In the genomic region with DNA sequence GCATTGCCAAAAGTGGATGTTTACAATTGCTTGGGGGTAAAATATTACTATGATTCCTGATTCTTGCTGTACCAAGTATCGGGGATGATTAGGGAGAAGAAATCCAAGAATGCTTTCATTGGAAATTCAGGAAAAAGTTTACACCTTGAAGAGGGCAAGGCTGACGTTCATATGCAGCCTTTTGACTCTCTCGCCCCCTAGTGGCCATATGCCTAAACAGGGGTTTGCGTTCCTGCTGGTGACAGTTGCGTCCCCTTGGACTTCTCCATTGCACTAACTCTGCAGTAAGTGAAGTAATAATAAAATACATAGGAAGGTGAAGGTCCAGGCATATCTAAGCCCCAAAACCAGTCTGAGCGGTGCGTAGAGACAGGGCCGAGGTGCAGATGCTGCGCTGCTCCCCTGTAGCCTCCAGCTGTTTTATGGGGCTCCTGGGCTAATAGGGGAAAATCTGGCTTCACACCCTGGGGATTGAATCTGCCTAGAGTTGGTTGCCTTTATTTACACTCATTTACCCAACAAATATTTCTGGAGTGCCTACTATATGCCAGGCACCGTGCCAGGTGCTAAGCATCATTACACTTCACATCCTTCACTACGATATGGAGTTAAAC, we compare ENCODE assay signal across 8 cellular contexts. TPM values are rescaled to one million over a fixed set of nuclear protein-coding genes. Genes with fewer than 3 reads are reported as not detected.
DNase-seq lines count a peak whose midpoint lies in the region; ATAC-seq and TF ChIP-seq lines count a peak whose summit lies in the region.

No MANE protein-coding gene starts in this region.

- BruUV-seq in Panc1 (replicated peaks; lab: Mats Ljungman, UMichigan), result no TSS peak

- no peaks in the 10 kb centered on the region for H3K4me1 ChIP-seq in CD8-positive, alpha-beta T cell (ENCODE audit: insufficient read depth, low read length)
- no peaks in the 10 kb centered on the region for H3K4me1 ChIP-seq in Panc1 (ENCODE audit: control insufficient read depth, insufficient read depth, low read length)
- H3K4me1 ChIP-seq in foreskin keratinocyte, result no peaks in the 10 kb centered on the region
- no peaks in the 10 kb centered on the region for H3K4me1 ChIP-seq in osteoblast (ENCODE audit: insufficient read depth, low read length)
- no peaks in the 10 kb centered on the region for H3K4me1 ChIP-seq in upper lobe of right lung

- no peaks in the 10 kb centered on the region for H3K27me3 Mint-ChIP-seq in CD8-positive, alpha-beta T cell (ENCODE audit: low read depth)

- in situ Hi-C loops in Panc1 (cut with HindIII; ENCODE audit: low pct_unique_long_range_greater_than_20kb, low sequenced_read_pairs), result no loop called here

- POLR2A ChIA-PET in CD8-positive, alpha-beta T cell (lab: Charles Lee), result no interaction called here
- POLR2A ChIA-PET in Panc1 (lab: Charles Lee), result no interaction called here

- no peaks in the 10 kb centered on the region for H3K79me2 ChIP-seq in osteoblast (ENCODE audit: insufficient read depth, low read length)

- no peak overlapping the region for H3K4me3 ChIP-seq in CD8-positive, alpha-beta T cell (ENCODE audit: low read depth, low read length)
- H3K4me3 ChIP-seq in Panc1 (ENCODE audit: low read depth in 2 of 2, low read length in 2 of 2), result no peak overlapping the region
- H3K4me3 ChIP-seq in osteoblast (ENCODE audit: insufficient read depth, low read length), result no peak overlapping the region
- no peak overlapping the region for H3K4me3 ChIP-seq in upper lobe of right lung

- H4K20me1 ChIP-seq in osteoblast (ENCODE audit: insufficient read depth, low read length), result no peaks in the 10 kb centered on the region

- H3K4me3 Mint-ChIP-seq in CD8-positive, alpha-beta T cell, result no peak overlapping the region

- no peak overlapping the region for H3K27ac ChIP-seq in CD8-positive, alpha-beta T cell (ENCODE audit: low read depth, low read length)
- H3K27ac ChIP-seq in Panc1 (ENCODE audit: low read length) (no peak overlapping the region), foreskin keratinocyte (no peak overlapping the region), osteoblast (ENCODE audit: low read depth, low read length) (no peak overlapping the region), upper lobe of right lung (no peak overlapping the region)

- intact Hi-C loops in CD8-positive, alpha-beta T cell (cut with DNase I, micrococcal nuclease), result loop anchor here in 1 of 2 experiments (1.0 to 2.0 kb wide), 3 partner anchors 680 to 1038 kb away; no protein-coding TSS in a partner anchor
- intact Hi-C loops in Panc1 (cut with micrococcal nuclease; ENCODE audit: unreplicated experiment) (loop anchor here (1.0 kb wide), 1 partner anchor 202 kb away; no protein-coding TSS in a partner anchor), upper lobe of right lung (cut with DNase I) (loop anchor here (10.0 kb wide), 1 partner anchor 202 kb away; no protein-coding TSS in a partner anchor)

- H3K27ac Mint-ChIP-seq in CD8-positive, alpha-beta T cell, result no peak overlapping the region

- no peaks in the 10 kb centered on the region for H3K9me3 ChIP-seq in CD8-positive, alpha-beta T cell (ENCODE audit: low read length)
- H3K9me3 ChIP-seq in Panc1 (ENCODE audit: control insufficient read depth, insufficient read depth, low read depth, low read length) (no peaks in the 10 kb centered on the region), osteoblast (ENCODE audit: low read depth, low read length) (no peaks in the 10 kb centered on the region), upper lobe of right lung (no peaks in the 10 kb centered on the region)

- H3K4me1 Mint-ChIP-seq in CD8-positive, alpha-beta T cell (ENCODE audit: low read depth), result no peaks in the 10 kb centered on the region

- peak; percentile 82 for TF ChIP-seq CTCF in CD8-positive, alpha-beta T cell (IDR thresholded peaks at IDR 0.05)
- TF ChIP-seq CTCF in Panc1 (IDR thresholded peaks at IDR 0.05) (peak; percentile 89), foreskin keratinocyte (conservative IDR thresholded peaks at IDR 0.05) (peak; percentile 89), osteoblast (IDR thresholded peaks at IDR 0.05; ENCODE audit: extremely low read depth, low read depth, low read length) (peak; percentile 96), upper lobe of right lung (IDR thresholded peaks at IDR 0.05) (peak; percentile 93)

- H3K36me3 Mint-ChIP-seq in CD8-positive, alpha-beta T cell, result no peaks in the 10 kb centered on the region

- no peaks in the 10 kb centered on the region for H3K36me3 ChIP-seq in CD8-positive, alpha-beta T cell (ENCODE audit: insufficient read depth, low read length)
- H3K36me3 ChIP-seq in Panc1 (ENCODE audit: control insufficient read depth, insufficient read depth, low read length), result no peaks in the 10 kb centered on the region
- no peaks in the 10 kb centered on the region for H3K36me3 ChIP-seq in osteoblast (ENCODE audit: insufficient read depth, low read length)
- no peaks in the 10 kb centered on the region for H3K36me3 ChIP-seq in upper lobe of right lung

- H3K9me3 Mint-ChIP-seq in CD8-positive, alpha-beta T cell, result no peaks in the 10 kb centered on the region

- no peak for ATAC-seq in CD8-positive, alpha-beta T cell
- ATAC-seq in GM19372 (IDR thresholded peaks at IDR 0.05; ENCODE audit: low read depth, unreplicated experiment) (peak; percentile 89), HG03469 (IDR thresholded peaks at IDR 0.05; ENCODE audit: unreplicated experiment) (peak; percentile 82), Panc1 (peak; percentile 87), foreskin keratinocyte (peak; percentile 84), upper lobe of right lung (peak; percentile 89)

- no peak overlapping the region for H3K4me2 ChIP-seq in osteoblast (ENCODE audit: insufficient read depth, low read length)

- no peak overlapping the region for H2AFZ ChIP-seq in osteoblast (ENCODE audit: low read length)

- H3K27me3 ChIP-seq in CD8-positive, alpha-beta T cell (ENCODE audit: insufficient read depth, low read length), result no peaks in the 10 kb centered on the region
- H3K27me3 ChIP-seq in Panc1 (ENCODE audit: control insufficient read depth, insufficient read depth, low read length), result no peaks in the 10 kb centered on the region
- H3K27me3 ChIP-seq in foreskin keratinocyte, result peaks cover 7% of the 10 kb centered on the region
- H3K27me3 ChIP-seq in osteoblast (ENCODE audit: insufficient read depth, low read length), result no peaks in the 10 kb centered on the region
- H3K27me3 ChIP-seq in upper lobe of right lung, result no peaks in the 10 kb centered on the region

- CTCF ChIA-PET in CD8-positive, alpha-beta T cell (lab: Charles Lee), result interaction anchor here (0.6 to 4.9 kb wide), 13 partner anchors 9 to 1039 kb away, joined by 3 to 39 read pairs (median 3); no protein-coding TSS in a partner anchor
- CTCF ChIA-PET in Panc1 (lab: Charles Lee), result no interaction called here

- DNase-seq in CD8-positive, alpha-beta T cell, result peak; percentile 24 to 74 (median 48)
- peak; percentile 59 for DNase-seq in Panc1 (ENCODE audit: low read depth, low spot score)
- DNase-seq in activated T-helper 1 cell treated with anti-CD3 and anti-CD28 coated beads, Interleukin-2, amount 50 U/mL, for 16 hours (ENCODE audit: low read depth in 1 of 2, low spot score in 1 of 2), result peak; percentile 22
- DNase-seq in foreskin keratinocyte, result peak in 1 of 2 donors; percentile 37
- peak; percentile 74 for DNase-seq in osteoblast (ENCODE audit: insufficient read length, low spot score, missing footprints)
- DNase-seq in upper lobe of right lung, result peak; percentile 70

RNA-seq across cellular contexts. Expression of a gene that starts 12.4 kb away (rescaled TPM):
- total RNA-seq in CD8-positive, alpha-beta T cell, result under 1 TPM in 1 of 2 experiments, not detected in 1; 0.22 TPM
- total RNA-seq in Panc1 (2021; ENCODE audit: unreplicated experiment) (11.6 TPM), foreskin keratinocyte (17.1 and 17.5 TPM in 2 replicates), osteoblast (36.8 and 51.0 TPM in 2 replicates), upper lobe of right lung (23.5 TPM)
- polyA plus RNA-seq in Panc1 (2012; ENCODE audit: insufficient read length), result 8.2 TPM
- polyA plus RNA-seq in foreskin keratinocyte, result 3.2 and 4.1 TPM in 2 replicates

Comparison
In these comparisons a context has a peak if more than half of its experiments do, and no peak if none do; other contexts are left out.
1. RNA of a gene that starts 12.4 kb away (total RNA-seq): 36.8 to 51.0 TPM in osteoblast, 23.5 TPM in upper lobe of right lung (single experiment), 17.1 to 17.5 TPM in foreskin keratinocyte and 11.6 TPM in Panc1 (single experiment); 0.22 TPM in CD8-positive, alpha-beta T cell; every median in the first group is over 10 times any median in the second.
2. Peak in every context shown above with its lines, with median percentiles within 50 percentile points of each other: CTCF ChIP-seq.